In the genomic region with DNA sequence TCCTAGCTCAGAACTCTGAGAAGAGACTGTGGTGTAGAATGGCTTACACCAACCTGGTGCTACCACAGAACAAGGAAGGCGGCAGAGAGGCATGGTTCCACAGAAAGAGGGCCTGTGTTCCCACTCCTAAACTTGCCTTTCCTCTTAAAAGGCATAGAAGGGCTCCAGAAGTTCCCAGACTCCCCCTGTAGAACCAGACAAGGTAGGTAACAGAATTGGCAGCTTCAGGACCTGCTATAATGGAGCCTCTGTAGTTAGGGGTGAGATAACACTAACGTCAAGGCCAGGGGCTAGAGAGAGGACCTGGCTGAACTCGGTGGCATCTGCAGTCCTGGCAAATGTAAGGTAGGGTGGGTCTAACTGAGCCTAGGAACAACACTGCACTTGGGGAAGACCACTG, we compare ENCODE assay signal across 9 cellular contexts.
"Had no signal": no experiment of that assay in that cellular context is flagged by ENCODE, and none has a peak within 500 bp of the region (broad histone marks: within the 10 kb centered on the region; RNA-seq: fewer than 3 reads in every experiment).

No MANE protein-coding gene starts in this region.

- H3K9me3 Mint-ChIP-seq: HFFc6, IgD-negative memory B cell had no signal

- H3K27ac ChIP-seq: GM23248, HL-60 had no signal

- DNase-seq: GM23248, H7, HFFc6, KBM-7 had no signal

- H3K4me1 ChIP-seq: HAP-1 had no signal

- ATAC-seq: HCT116, HepG2 had no signal

- H3K27me3 Mint-ChIP-seq: IgD-negative memory B cell had no signal

- H3K4me3 ChIP-seq: GM23248, HAP-1 had no signal

- H3K27ac Mint-ChIP-seq: HFFc6, IgD-negative memory B cell had no signal

- H3K36me3 Mint-ChIP-seq: IgD-negative memory B cell had no signal

- H3K4me3 Mint-ChIP-seq: HFFc6, IgD-negative memory B cell had no signal

- H2AFZ ChIP-seq: GM23248 had no signal

- H3K36me3 ChIP-seq: HAP-1 had no signal

- H3K9me3 ChIP-seq: HAP-1 had no signal
